In the genomic region with DNA sequence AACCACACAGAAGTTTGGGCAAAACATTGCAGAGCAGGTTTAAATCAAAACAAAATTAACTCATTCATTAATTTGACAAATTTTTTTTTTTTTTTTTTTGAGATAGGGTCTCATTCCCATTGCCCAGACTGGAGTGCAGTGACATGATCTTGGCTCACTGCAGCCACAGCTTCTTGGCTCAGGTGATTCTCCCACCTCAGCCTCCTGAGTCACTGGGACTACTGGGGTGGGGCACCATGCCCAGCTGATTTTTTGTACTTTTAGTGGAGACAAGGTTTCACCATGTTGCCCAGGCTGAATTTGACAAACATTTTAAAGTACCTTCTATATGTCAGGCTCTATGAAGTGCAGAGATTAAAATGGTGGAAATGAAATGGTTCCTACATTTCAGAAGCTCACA, we compare ENCODE assay signal across 19 cellular contexts.
"Had no signal": no experiment of that assay in that cellular context is flagged by ENCODE, and none has a peak within 500 bp of the region (broad histone marks: within the 10 kb centered on the region; RNA-seq: fewer than 3 reads in every experiment).

No MANE protein-coding gene starts in this region.

- H3K9me3 ChIP-seq: esophagus muscularis mucosa, left ventricle myocardium inferior, lower lobe of right lung, ovary, suprapubic skin, thyroid gland had no signal

- H3K4me3 Mint-ChIP-seq: stimulated activated effector memory CD8-positive, alpha-beta T cell treated with anti-CD3 and anti-CD28 coated beads, Interleukin-12 subunit alpha, Interleukin-12 subunit beta, amount 100 ng/mL, for 72 hours; type B pancreatic cell had no signal

- H3K9me3 Mint-ChIP-seq: type B pancreatic cell had no signal

- H3K4me3 ChIP-seq: esophagus muscularis mucosa, left ventricle myocardium inferior, lower lobe of right lung, ovary, smooth muscle cell, suprapubic skin, thyroid gland had no signal

- H3K27ac Mint-ChIP-seq: stimulated activated effector memory CD8-positive, alpha-beta T cell treated with anti-CD3 and anti-CD28 coated beads, Interleukin-12 subunit alpha, Interleukin-12 subunit beta, amount 100 ng/mL, for 72 hours; type B pancreatic cell had no signal

- ATAC-seq: left cardiac atrium; lower lobe of right lung; right cardiac atrium; stimulated activated effector memory CD8-positive, alpha-beta T cell treated with anti-CD3 and anti-CD28 coated beads, Interleukin-12 subunit alpha, Interleukin-12 subunit beta, amount 100 ng/mL, for 72 hours; stimulated activated naive CD8-positive, alpha-beta T cell treated with anti-CD3 and anti-CD28 coated beads, Interleukin-15, Interleukin-2, amounts not matched to agents 100 U/mL and 50 U/mL, for 24 hours had no signal

- H3K4me1 Mint-ChIP-seq: stimulated activated effector memory CD8-positive, alpha-beta T cell treated with anti-CD3 and anti-CD28 coated beads, Interleukin-12 subunit alpha, Interleukin-12 subunit beta, amount 100 ng/mL, for 72 hours had no signal

- H3K27me3 ChIP-seq: esophagus muscularis mucosa, ovary, suprapubic skin, thyroid gland had no signal

- H3K36me3 Mint-ChIP-seq: naive B cell; stimulated activated effector memory CD8-positive, alpha-beta T cell treated with anti-CD3 and anti-CD28 coated beads, Interleukin-12 subunit alpha, Interleukin-12 subunit beta, amount 100 ng/mL, for 72 hours; type B pancreatic cell had no signal

- H3K36me3 ChIP-seq: lower lobe of right lung, ovary, suprapubic skin, thyroid gland had no signal

- H3K27ac ChIP-seq: epithelial cell of prostate, esophagus muscularis mucosa, left ventricle myocardium inferior, lower lobe of right lung, ovary, suprapubic skin, thyroid gland had no signal

- H3K27me3 Mint-ChIP-seq: naive B cell, type B pancreatic cell had no signal

- DNase-seq: effector memory CD4-positive, alpha-beta T cell; kidney; left cardiac atrium; left ventricle myocardium inferior; lower lobe of right lung; mesendoderm; naive B cell; ovary; stimulated activated CD4-positive, alpha-beta T cell treated with anti-CD3 and anti-CD28 coated beads, Interleukin-2, amount 100 ng/mL, for 48 hours; stimulated activated CD8-positive, alpha-beta memory T cell treated with anti-CD3 and anti-CD28 coated beads, Interleukin-4, amount 100 ng/mL, for 48 hours; stimulated activated naive CD8-positive, alpha-beta T cell treated with anti-CD3 and anti-CD28 coated beads, Interleukin-15, Interleukin-2, amounts not matched to agents 100 U/mL and 50 U/mL, for 24 hours had no signal

- H3K4me1 ChIP-seq: lower lobe of right lung, suprapubic skin had no signal
